Comparison of ENCODE assay signal across 14 cellular contexts in the genomic region with DNA sequence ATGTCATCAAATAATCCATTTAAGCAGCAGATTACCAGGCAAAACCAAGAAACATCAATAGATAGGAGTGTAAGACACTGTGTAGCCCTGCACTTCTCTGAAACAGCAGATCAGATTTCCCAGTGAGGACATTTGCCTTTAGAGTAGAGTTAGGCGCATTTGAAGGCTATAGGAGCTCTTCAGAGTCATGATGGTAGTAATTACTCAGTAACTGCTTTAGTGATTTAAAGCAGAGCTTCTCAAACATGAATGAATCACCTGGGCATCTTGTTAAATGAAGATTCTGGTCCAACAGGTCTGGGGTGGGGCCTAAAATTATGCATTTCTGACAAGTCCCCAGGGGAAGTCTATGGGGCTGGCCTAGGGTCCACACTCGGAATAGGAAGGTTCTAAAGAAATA. TPM values are rescaled to one million over a fixed set of nuclear protein-coding genes. Genes with fewer than 3 reads are reported as not detected.
"Had no signal": no experiment of that assay in that cellular context is flagged by ENCODE, and none has a peak within 500 bp of the region (broad histone marks: within the 10 kb centered on the region; RNA-seq: fewer than 3 reads in every experiment).

No MANE protein-coding gene starts in this region.

- H3K27me3 ChIP-seq: colonic mucosa, gastroesophageal sphincter, right atrium auricular region, tibial nerve had no signal

- H3K4me3 ChIP-seq: colonic mucosa, gastroesophageal sphincter, right atrium auricular region, tibial nerve had no signal

- H3K27ac ChIP-seq: colonic mucosa, gastroesophageal sphincter, right atrium auricular region, tibial nerve had no signal

- H3K36me3 ChIP-seq: colonic mucosa, gastroesophageal sphincter, right atrium auricular region, tibial nerve had no signal

- H3K4me1 ChIP-seq: right atrium auricular region, tibial nerve had no signal

- H3K9me3 ChIP-seq: colonic mucosa, gastroesophageal sphincter, right atrium auricular region, tibial nerve had no signal

- ATAC-seq: gastroesophageal sphincter; left cardiac atrium; natural killer cell; stimulated activated memory B cell treated with anti-CD40 and anti-IgM and Interleukin-4, amounts not matched to agents 10 μg/mL and 1 μg/mL and 100 μg/mL, for 72 hours had no signal

- DNase-seq: activated CD4-positive, alpha-beta T cell treated with anti-CD3 and anti-CD28 coated beads for 48 hours; activated naive CD4-positive, alpha-beta T cell; caudate nucleus; colonic mucosa; hypothalamus; left cardiac atrium; natural killer cell; posterior cingulate gyrus; T-helper 1 cell had no signal

RNA-seq across cellular contexts. Expression of a gene that starts 36.9 kb away (rescaled TPM):
- total RNA-seq: activated T-helper 1 cell treated with anti-CD3 and anti-CD28 coated beads, Interleukin-12 subunit alpha, Interleukin-12 subunit beta, Interleukin-2, Interleukin-4 antibody, amounts not matched to agents 30 ng/mL and 10 ng/mL and 1 ng/mL, durations not matched to agents 14 hours and 24 hours and 36 hours had no signal
